In the genomic region with DNA sequence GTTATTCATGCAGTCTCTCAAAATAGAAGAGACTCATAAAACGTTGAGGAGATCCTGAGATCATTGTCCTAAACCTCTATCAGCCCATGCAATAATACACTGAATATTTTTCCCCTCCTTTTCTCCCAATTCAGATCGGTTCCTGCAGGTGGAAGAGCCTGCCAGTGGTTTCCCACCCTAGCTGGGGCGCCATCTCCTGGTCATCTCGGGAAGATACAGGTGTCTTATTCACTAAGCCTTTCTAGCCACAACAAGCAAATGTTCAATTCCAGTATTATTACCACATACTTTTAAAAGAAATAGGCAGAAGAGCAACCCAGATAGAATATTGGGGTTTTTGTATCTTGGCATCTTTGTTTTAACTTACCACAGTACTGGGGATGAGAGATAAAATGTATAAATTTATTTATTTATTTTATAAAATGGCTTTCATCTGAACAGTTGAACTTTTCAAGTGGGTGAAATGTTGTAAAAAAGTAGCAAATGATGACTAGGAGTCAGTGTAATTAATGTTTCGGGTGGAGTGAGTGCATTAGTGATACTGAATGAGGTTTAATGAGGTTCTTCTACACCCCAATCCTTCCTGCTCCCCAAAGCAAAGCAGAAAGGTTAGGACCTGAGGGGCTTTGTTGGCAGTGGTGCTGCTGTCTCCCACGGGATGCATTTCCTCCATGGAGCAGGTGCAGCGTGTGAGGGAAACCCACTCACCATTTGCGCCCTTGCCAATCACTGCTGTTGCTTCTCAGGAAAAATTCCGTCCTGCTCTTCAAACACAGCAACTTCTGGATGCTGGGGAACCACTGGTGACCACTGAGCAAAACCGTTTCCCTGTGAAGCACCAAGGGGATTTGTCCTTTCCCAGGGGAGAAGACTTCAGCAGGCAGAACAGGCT, we compare ENCODE assay signal across 7 cellular contexts.
A peak's percentile ranks its signal among the peaks of the same experiment; 100 is the strongest.
DNase-seq lines count a peak whose midpoint lies in the region; TF ChIP-seq lines count a peak whose summit lies in the region.

No MANE protein-coding gene starts in this region.

- no peaks in the 10 kb centered on the region for H3K79me1 ChIP-seq in neuronal stem cell (ENCODE audit: low read depth, low read length)

- H3K27ac ChIP-seq in neuronal stem cell (replicated peaks; ENCODE audit: low read length) (no peak overlapping the region), thyroid gland (no peak overlapping the region)

- H3K14ac ChIP-seq in neuronal stem cell (ENCODE audit: low read length) = no peak overlapping the region

- no CpG with 5 or more reads among the region's 10 CpGs for WGBS in neuronal stem cell (ENCODE audit: extremely low coverage in 2 of 2, insufficient read length in 2 of 2, insufficient replicate concordance in 1 of 2), 2 donors
- WGBS in thyroid gland, 2 donors = 33 to 35% methylated on average over 10 of the region's 10 CpGs

- no peak overlapping the region for H3K9ac ChIP-seq in neuronal stem cell (ENCODE audit: low read depth, low read length, poor library complexity)

- no peak overlapping the region for H2BK12ac ChIP-seq in neuronal stem cell (ENCODE audit: low read length)

- no peak overlapping the region for H3K4me3 ChIP-seq in neuronal stem cell (ENCODE audit: low read length in 2 of 2)
- H3K4me3 ChIP-seq in thyroid gland (replicated peaks in 1 of 3) = no peak overlapping the region

- H3K23ac ChIP-seq in neuronal stem cell (ENCODE audit: low read depth, low read length, poor library complexity) = no peak overlapping the region

- H3K27me3 ChIP-seq in neuronal stem cell (ENCODE audit: control insufficient read depth in 3 of 3, insufficient read depth in 3 of 3, low read depth in 1 of 3, low read length in 3 of 3) (peaks cover 0 to 20% (median 0%) of the 10 kb centered on the region in 3 experiments), thyroid gland (no peaks in the 10 kb centered on the region)

- no peak overlapping the region for H3K18ac ChIP-seq in neuronal stem cell (ENCODE audit: low read length)

- H3K36me3 ChIP-seq in neuronal stem cell (replicated peaks in 1 of 2; ENCODE audit: control insufficient read depth in 2 of 2, insufficient read depth in 2 of 2, low read length in 2 of 2) = no peaks in the 10 kb centered on the region
- H3K36me3 ChIP-seq in thyroid gland = no peaks in the 10 kb centered on the region

- no peak overlapping the region for H4K8ac ChIP-seq in neuronal stem cell (ENCODE audit: low read depth, low read length)

- TF ChIP-seq POLR2A in thyroid gland (IDR thresholded peaks at IDR 0.05) = no peak

- no peak overlapping the region for H2BK120ac ChIP-seq in neuronal stem cell (ENCODE audit: low read depth, low read length)

- H3K4ac ChIP-seq in neuronal stem cell (ENCODE audit: low read length) = no peak overlapping the region

- no peaks in the 10 kb centered on the region for H3K9me3 ChIP-seq in neuronal stem cell (replicated peaks in 1 of 2; ENCODE audit: control insufficient read depth in 2 of 2, insufficient read depth in 1 of 2, low read depth in 1 of 2, low read length in 2 of 2)
- no peaks in the 10 kb centered on the region for H3K9me3 ChIP-seq in thyroid gland

- no peak overlapping the region for H4K91ac ChIP-seq in neuronal stem cell (ENCODE audit: low read depth, low read length, poor library complexity)

- no peak overlapping the region for H2AFZ ChIP-seq in neuronal stem cell (ENCODE audit: low read length)

- H3K4me1 ChIP-seq in neuronal stem cell (ENCODE audit: control insufficient read depth in 2 of 2, insufficient read depth in 1 of 2, low read depth in 1 of 2, low read length in 2 of 2) (no peaks in the 10 kb centered on the region), thyroid gland (no peaks in the 10 kb centered on the region)

- H3K4me2 ChIP-seq in neuronal stem cell (ENCODE audit: insufficient read depth, low read length, poor library complexity, severe bottlenecking) = no peak overlapping the region

- DNase-seq in HT-29 (ENCODE audit: low spot score) (peak; percentile 87), OCI-M1 (lab: John Stamatoyannopoulos, UW) (peak; percentile 78), activated T-cell treated with anti-CD3 and anti-CD28 coated beads for 48 hours (ENCODE audit: low read depth) (peak; percentile 61), fibroblast of gingiva (ENCODE audit: low read depth) (peak; percentile 42), neuronal stem cell (ENCODE audit: low spot score) (peak; percentile 57), thyroid gland (peak; percentile 64 to 77)

- H2BK15ac ChIP-seq in neuronal stem cell (ENCODE audit: low read length) = no peak overlapping the region

- no peak overlapping the region for H2BK5ac ChIP-seq in neuronal stem cell (ENCODE audit: low read length)

- TF ChIP-seq CTCF in GM12874 (IDR thresholded peaks at IDR 0.05; ENCODE audit: insufficient read depth, low read depth, low read length) = peak; percentile 66
- TF ChIP-seq CTCF in thyroid gland (IDR thresholded peaks at IDR 0.05) = peak; percentile 59 to 88 (median 70)

- no peak overlapping the region for H2AK5ac ChIP-seq in neuronal stem cell (ENCODE audit: low read depth, low read length)

- intact Hi-C loops in thyroid gland (cut with DNase I) = no loop called here
